In the genomic region with DNA sequence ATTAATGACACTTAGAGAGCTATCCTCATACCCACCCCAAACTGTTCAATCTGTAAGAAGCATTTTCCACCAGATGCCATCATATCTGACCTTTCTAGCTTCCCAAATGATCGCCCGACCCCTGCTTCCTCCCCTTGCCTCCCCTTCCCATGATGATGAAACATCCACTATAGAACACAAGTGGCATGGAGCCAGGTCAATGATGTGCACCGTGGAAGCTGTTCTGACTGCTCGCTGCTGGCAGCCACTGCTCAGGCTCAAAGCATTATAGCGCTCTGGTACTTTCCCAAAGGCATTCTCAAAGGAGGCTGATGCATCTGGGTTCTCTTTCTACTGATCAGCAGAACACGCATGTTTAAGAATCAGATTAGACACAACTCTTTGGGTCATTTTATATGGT, we compare ENCODE assay signal across 22 cellular contexts.
A peak's percentile ranks its signal among the peaks of the same experiment; 100 is the strongest.
DNase-seq lines count a peak whose midpoint lies in the region; ATAC-seq and TF ChIP-seq lines count a peak whose summit lies in the region.
"Had no signal": no experiment of that assay in that cellular context is flagged by ENCODE, and none has a peak within 500 bp of the region (broad histone marks: within the 10 kb centered on the region; RNA-seq: fewer than 3 reads in every experiment).

No MANE protein-coding gene starts in this region.

- DNase-seq in DMS 273 (lab: John Stamatoyannopoulos, UW; ENCODE audit: unreplicated experiment) (peak; percentile 61), DMS 273 treated with DMSO at 0.1 percent for 48 hours (lab: John Stamatoyannopoulos, UW) (no peak), fibroblast of lung (ENCODE audit: low read depth in 2 of 2) (peak; percentile 56 to 64), prostate gland (ENCODE audit: low spot score) (peak; percentile 21), T-cell (no peak), PC-9 (no peak)
- no peak for DNase-seq in activated CD4-positive, CD25-positive, alpha-beta regulatory T cell (lab: John Stamatoyannopoulos, UW)
- DNase-seq: activated CD8-positive, alpha-beta memory T cell treated with anti-CD3 and anti-CD28 coated beads, Interleukin-2, amount 10 ng/mL, durations not matched to agents 7 days and 5 days; activated naive CD4-positive, alpha-beta T cell; CD4-positive, alpha-beta memory T cell; GM23248; hypothalamus; NCI-H1930; NK-92 treated with Interleukin-12 subunit alpha and Interleukin-12 subunit beta, amount 100 ng/mL, for 24 hours; small intestine had no signal

- no peaks in the 10 kb centered on the region for H3K9me3 Mint-ChIP-seq in T-cell
- H3K9me3 Mint-ChIP-seq: stimulated activated naive CD8-positive, alpha-beta T cell treated with anti-CD3 and anti-CD28 coated beads, Interleukin-15, Interleukin-2, amounts not matched to agents 100 ng/mL and 50 ng/mL, for 24 hours had no signal

- H4K20me1 ChIP-seq in fibroblast of lung (ENCODE audit: control insufficient read depth, extremely low read depth, insufficient read depth, low read length) (no peaks in the 10 kb centered on the region), PC-9 (ENCODE audit: insufficient read depth) (no peaks in the 10 kb centered on the region)

- intact Hi-C loops in prostate gland (cut with DNase I) (no loop called here), PC-9 (cut with micrococcal nuclease; ENCODE audit: unreplicated experiment) (no loop called here)

- no peak overlapping the region for H3K4me3 Mint-ChIP-seq in T-cell
- H3K4me3 Mint-ChIP-seq: activated CD8-positive, alpha-beta memory T cell treated with anti-CD3 and anti-CD28 coated beads, Interleukin-2, amount 10 ng/mL, durations not matched to agents 7 days and 5 days; CD4-positive, alpha-beta memory T cell; neural progenitor cell; stimulated activated naive CD8-positive, alpha-beta T cell treated with anti-CD3 and anti-CD28 coated beads, Interleukin-15, Interleukin-2, amounts not matched to agents 100 ng/mL and 50 ng/mL, for 24 hours had no signal

- WGBS in prostate gland: 37% methylated on average over 6 of the region's 6 CpGs

- H3K27me3 Mint-ChIP-seq in T-cell: peaks cover 0 to 5% of the 10 kb centered on the region in 2 donors

- ATAC-seq in SK-N-SH treated with all-trans-retinoic acid at 6 μM for 48 hours: peak; percentile 67
- no peak for ATAC-seq in T-cell (replicated peaks in 1 of 4)
- ATAC-seq: activated CD8-positive, alpha-beta memory T cell treated with anti-CD3 and anti-CD28 coated beads, Interleukin-2, amount 10 ng/mL, durations not matched to agents 7 days and 5 days; K562 had no signal

- H3K27me3 ChIP-seq in fibroblast of lung (ENCODE audit: control insufficient read depth, insufficient read depth, low read length) (no peaks in the 10 kb centered on the region), prostate gland (replicated peaks; ENCODE audit: insufficient read depth) (no peaks in the 10 kb centered on the region), PC-9 (ENCODE audit: insufficient read depth, low read depth) (no peaks in the 10 kb centered on the region)
- H3K27me3 ChIP-seq: cardiac muscle cell, neural progenitor cell had no signal

- H3K79me2 ChIP-seq in fibroblast of lung (ENCODE audit: control insufficient read depth, insufficient read depth, low read length): no peaks in the 10 kb centered on the region
- no peaks in the 10 kb centered on the region for H3K79me2 ChIP-seq in PC-9 (ENCODE audit: low read depth)

- H3K9me3 ChIP-seq in fibroblast of lung (ENCODE audit: control insufficient read depth, insufficient read depth, low read depth, low read length) (no peaks in the 10 kb centered on the region), prostate gland (no peaks in the 10 kb centered on the region), PC-9 (ENCODE audit: insufficient read depth, low read depth) (0 out of 2 replicates have a peak, but pooled peaks cover 3% of the 10 kb centered on the region)

- H3K4me1 Mint-ChIP-seq in T-cell: no peaks in the 10 kb centered on the region
- H3K4me1 Mint-ChIP-seq: activated CD8-positive, alpha-beta memory T cell treated with anti-CD3 and anti-CD28 coated beads, Interleukin-2, amount 10 ng/mL, durations not matched to agents 7 days and 5 days; CD4-positive, alpha-beta memory T cell; neural progenitor cell had no signal

- no peaks in the 10 kb centered on the region for H3K36me3 ChIP-seq in fibroblast of lung (ENCODE audit: control insufficient read depth, insufficient read depth, low read length)
- no peaks in the 10 kb centered on the region for H3K36me3 ChIP-seq in prostate gland
- H3K36me3 ChIP-seq in PC-9 (ENCODE audit: low read depth): no peaks in the 10 kb centered on the region
- H3K36me3 ChIP-seq: cardiac muscle cell, neural progenitor cell had no signal

- no peak for TF ChIP-seq POLR2A in prostate gland (IDR thresholded peaks at IDR 0.05)

- H3K4me1 ChIP-seq in fibroblast of lung (ENCODE audit: control insufficient read depth, extremely low read depth, insufficient read depth, low read length) (no peaks in the 10 kb centered on the region), prostate gland (replicated peaks) (no peaks in the 10 kb centered on the region), PC-9 (replicated peaks; ENCODE audit: insufficient read depth) (no peaks in the 10 kb centered on the region)
- H3K4me1 ChIP-seq: neural progenitor cell had no signal

- H3K36me3 Mint-ChIP-seq in T-cell: no peaks in the 10 kb centered on the region
- H3K36me3 Mint-ChIP-seq: activated CD8-positive, alpha-beta memory T cell treated with anti-CD3 and anti-CD28 coated beads, Interleukin-2, amount 10 ng/mL, durations not matched to agents 7 days and 5 days; CD4-positive, alpha-beta memory T cell; neural progenitor cell had no signal

- TF ChIP-seq CTCF in fibroblast of lung (conservative IDR thresholded peaks at IDR 0.05 in 1 of 2, IDR thresholded peaks at IDR 0.05 in 1 of 2; ENCODE audit: low read depth in 1 of 2, low read length in 2 of 2) (no peak), prostate gland (IDR thresholded peaks at IDR 0.05) (no peak), PC-9 (conservative IDR thresholded peaks at IDR 0.05) (no peak)

- H3K27ac ChIP-seq in fibroblast of lung (ENCODE audit: insufficient read depth, low read length) (no peak overlapping the region), prostate gland (no peak overlapping the region), PC-9 (no peak overlapping the region)
- H3K27ac ChIP-seq: 22Rv1, cardiac muscle cell, epithelial cell of prostate, GM23248, neural progenitor cell had no signal

- no peak overlapping the region for H2AFZ ChIP-seq in fibroblast of lung (ENCODE audit: low read length)
- no peak overlapping the region for H2AFZ ChIP-seq in PC-9
- H2AFZ ChIP-seq: GM23248, neural progenitor cell had no signal

- no peaks in the 10 kb centered on the region for H3F3A ChIP-seq in PC-9 (ENCODE audit: insufficient read depth, low read depth)

- CTCF ChIA-PET in T-cell (lab: Charles Lee): no interaction called here
- CTCF ChIA-PET in PC-9 (lab: Charles Lee): no interaction called here

- BruUV-seq in PC-9 (replicated peaks; lab: Mats Ljungman, UMichigan): no TSS peak

- H3K4me2 ChIP-seq in fibroblast of lung (ENCODE audit: extremely low read depth, insufficient read depth, low read length) (no peak overlapping the region), PC-9 (no peak overlapping the region)
- H3K4me2 ChIP-seq: neural progenitor cell had no signal

- no peaks in the 10 kb centered on the region for H3K9me2 ChIP-seq in PC-9 (ENCODE audit: insufficient read depth)

- no peak overlapping the region for H3K27ac Mint-ChIP-seq in T-cell
- H3K27ac Mint-ChIP-seq: activated CD8-positive, alpha-beta memory T cell treated with anti-CD3 and anti-CD28 coated beads, Interleukin-2, amount 10 ng/mL, durations not matched to agents 7 days and 5 days; CD4-positive, alpha-beta memory T cell; neural progenitor cell; stimulated activated naive CD8-positive, alpha-beta T cell treated with anti-CD3 and anti-CD28 coated beads, Interleukin-15, Interleukin-2, amounts not matched to agents 100 ng/mL and 50 ng/mL, for 24 hours had no signal

- H3K9ac ChIP-seq in fibroblast of lung (ENCODE audit: insufficient read depth, low read length): no peak overlapping the region
- H3K9ac ChIP-seq: GM23248, neural progenitor cell had no signal

- POLR2A ChIA-PET in T-cell (lab: Charles Lee): no interaction called here
- POLR2A ChIA-PET in PC-9 (lab: Charles Lee; ENCODE audit: unreplicated experiment): no interaction called here

- H3K4me3 ChIP-seq in fibroblast of lung (replicated peaks in 1 of 4; ENCODE audit: control extremely low read depth in 1 of 4, insufficient read depth in 1 of 4, low read depth in 3 of 4, low read length in 4 of 4) (no peak overlapping the region), prostate gland (no peak overlapping the region), PC-9 (no peak overlapping the region)
- H3K4me3 ChIP-seq: cardiac muscle cell, GM23248, K562, neural progenitor cell had no signal

TF ChIP-seq in SK-N-SH treated with all-trans-retinoic acid at 6 μM for 48 hours, 23 proteins besides CTCF, POLR2A, EP300 and RAD21:
- TF ChIP-seq CSDC2 (CRISPR knock-in tag; IDR thresholded peaks at IDR 0.05) (no peak), TOX (CRISPR knock-in tag; IDR thresholded peaks at IDR 0.05; ENCODE audit: borderline replicate concordance) (no peak)
TF ChIP-seq in SK-N-SH treated with all-trans-retinoic acid at 6 μM for 48 hours: peak in this region for 0.

Comparison
In these comparisons a context has a peak if more than half of its experiments do, and no peak if none do; other contexts are left out.
1. DNase-seq: peak in DMS 273 (single experiment), fibroblast of lung (2 of 2) and prostate gland (single experiment); none in DMS 273 treated with DMSO at 0.1 percent for 48 hours (single experiment), T-cell (0 of 34), activated CD4-positive, CD25-positive, alpha-beta regulatory T cell (0 of 4) and PC-9 (0 of 2).